In the genomic region with DNA sequence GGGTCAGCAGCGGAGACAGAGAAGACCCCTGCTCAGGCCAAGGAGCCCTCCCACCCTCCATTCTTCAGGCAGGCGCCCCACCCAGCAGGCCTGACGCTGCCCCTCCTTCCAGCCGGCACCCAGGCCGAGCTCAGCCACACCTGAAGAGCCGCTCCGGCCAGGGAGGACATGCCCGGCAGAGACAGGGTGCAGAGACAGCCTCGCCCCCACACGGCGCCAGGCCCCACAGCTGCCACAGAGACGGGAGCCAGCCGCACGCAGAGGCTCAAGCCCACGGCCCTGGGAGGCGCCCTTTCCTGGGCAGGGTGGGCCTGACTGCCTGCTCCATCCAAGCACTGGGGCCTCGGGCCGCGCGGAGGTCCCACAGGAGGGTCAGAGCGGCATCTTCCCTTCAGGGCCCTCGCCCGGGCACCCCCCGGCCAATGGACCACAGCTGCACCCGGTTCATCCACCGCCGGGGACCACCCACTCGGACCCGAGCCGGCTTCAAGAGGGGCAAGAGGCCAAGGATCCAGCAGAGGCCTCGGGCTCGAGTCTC, we compare ENCODE assay signal across 1 cellular context.
TF ChIP-seq lines count a peak whose summit lies in the region.

No MANE protein-coding gene starts in this region.

TF ChIP-seq in K562, 482 proteins besides CTCF, POLR2A, EP300 and RAD21:
- no peak for TF ChIP-seq CBX1 (IDR thresholded peaks at IDR 0.05; ENCODE audit: low read depth)
- TF ChIP-seq, protein P1, sequence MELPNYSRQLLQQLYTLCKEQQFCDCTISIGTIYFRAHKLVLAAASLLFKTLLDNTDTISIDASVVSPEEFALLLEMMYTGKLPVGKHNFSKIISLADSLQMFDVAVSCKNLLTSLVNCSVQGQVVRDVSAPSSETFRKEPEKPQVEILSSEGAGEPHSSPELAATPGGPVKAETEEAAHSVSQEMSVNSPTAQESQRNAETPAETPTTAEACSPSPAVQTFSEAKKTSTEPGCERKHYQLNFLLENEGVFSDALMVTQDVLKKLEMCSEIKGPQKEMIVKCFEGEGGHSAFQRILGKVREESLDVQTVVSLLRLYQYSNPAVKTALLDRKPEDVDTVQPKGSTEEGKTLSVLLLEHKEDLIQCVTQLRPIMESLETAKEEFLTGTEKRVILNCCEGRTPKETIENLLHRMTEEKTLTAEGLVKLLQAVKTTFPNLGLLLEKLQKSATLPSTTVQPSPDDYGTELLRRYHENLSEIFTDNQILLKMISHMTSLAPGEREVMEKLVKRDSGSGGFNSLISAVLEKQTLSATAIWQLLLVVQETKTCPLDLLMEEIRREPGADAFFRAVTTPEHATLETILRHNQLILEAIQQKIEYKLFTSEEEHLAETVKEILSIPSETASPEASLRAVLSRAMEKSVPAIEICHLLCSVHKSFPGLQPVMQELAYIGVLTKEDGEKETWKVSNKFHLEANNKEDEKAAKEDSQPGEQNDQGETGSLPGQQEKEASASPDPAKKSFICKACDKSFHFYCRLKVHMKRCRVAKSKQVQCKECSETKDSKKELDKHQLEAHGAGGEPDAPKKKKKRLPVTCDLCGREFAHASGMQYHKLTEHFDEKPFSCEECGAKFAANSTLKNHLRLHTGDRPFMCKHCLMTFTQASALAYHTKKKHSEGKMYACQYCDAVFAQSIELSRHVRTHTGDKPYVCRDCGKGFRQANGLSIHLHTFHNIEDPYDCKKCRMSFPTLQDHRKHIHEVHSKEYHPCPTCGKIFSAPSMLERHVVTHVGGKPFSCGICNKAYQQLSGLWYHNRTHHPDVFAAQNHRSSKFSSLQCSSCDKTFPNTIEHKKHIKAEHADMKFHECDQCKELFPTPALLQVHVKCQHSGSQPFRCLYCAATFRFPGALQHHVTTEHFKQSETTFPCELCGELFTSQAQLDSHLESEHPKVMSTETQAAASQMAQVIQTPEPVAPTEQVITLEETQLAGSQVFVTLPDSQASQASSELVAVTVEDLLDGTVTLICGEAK (IDR thresholded peaks at IDR 0.05) = no peak
- TF ChIP-seq, protein P1 (CRISPR knock-in tag; IDR thresholded peaks at IDR 0.05) = no peak
- TF ChIP-seq SP1 (CRISPR knock-in tag; IDR thresholded peaks at IDR 0.05) = no peak
- TF ChIP-seq CCNT2 (IDR thresholded peaks at IDR 0.05; ENCODE audit: borderline replicate concordance, extremely low read depth, insufficient read length, low read depth, low read length) = no peak
- TF ChIP-seq, protein P2, sequence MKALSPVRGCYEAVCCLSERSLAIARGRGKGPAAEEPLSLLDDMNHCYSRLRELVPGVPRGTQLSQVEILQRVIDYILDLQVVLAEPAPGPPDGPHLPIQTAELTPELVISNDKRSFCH (CRISPR knock-in tag; IDR thresholded peaks at IDR 0.05) = no peak
- TF ChIP-seq, protein P2 (tag; IDR thresholded peaks at IDR 0.05) = no peak
- no peak for TF ChIP-seq RHOXF2B (CRISPR knock-in tag; conservative IDR thresholded peaks at IDR 0.05)
- TF ChIP-seq, protein P3, sequence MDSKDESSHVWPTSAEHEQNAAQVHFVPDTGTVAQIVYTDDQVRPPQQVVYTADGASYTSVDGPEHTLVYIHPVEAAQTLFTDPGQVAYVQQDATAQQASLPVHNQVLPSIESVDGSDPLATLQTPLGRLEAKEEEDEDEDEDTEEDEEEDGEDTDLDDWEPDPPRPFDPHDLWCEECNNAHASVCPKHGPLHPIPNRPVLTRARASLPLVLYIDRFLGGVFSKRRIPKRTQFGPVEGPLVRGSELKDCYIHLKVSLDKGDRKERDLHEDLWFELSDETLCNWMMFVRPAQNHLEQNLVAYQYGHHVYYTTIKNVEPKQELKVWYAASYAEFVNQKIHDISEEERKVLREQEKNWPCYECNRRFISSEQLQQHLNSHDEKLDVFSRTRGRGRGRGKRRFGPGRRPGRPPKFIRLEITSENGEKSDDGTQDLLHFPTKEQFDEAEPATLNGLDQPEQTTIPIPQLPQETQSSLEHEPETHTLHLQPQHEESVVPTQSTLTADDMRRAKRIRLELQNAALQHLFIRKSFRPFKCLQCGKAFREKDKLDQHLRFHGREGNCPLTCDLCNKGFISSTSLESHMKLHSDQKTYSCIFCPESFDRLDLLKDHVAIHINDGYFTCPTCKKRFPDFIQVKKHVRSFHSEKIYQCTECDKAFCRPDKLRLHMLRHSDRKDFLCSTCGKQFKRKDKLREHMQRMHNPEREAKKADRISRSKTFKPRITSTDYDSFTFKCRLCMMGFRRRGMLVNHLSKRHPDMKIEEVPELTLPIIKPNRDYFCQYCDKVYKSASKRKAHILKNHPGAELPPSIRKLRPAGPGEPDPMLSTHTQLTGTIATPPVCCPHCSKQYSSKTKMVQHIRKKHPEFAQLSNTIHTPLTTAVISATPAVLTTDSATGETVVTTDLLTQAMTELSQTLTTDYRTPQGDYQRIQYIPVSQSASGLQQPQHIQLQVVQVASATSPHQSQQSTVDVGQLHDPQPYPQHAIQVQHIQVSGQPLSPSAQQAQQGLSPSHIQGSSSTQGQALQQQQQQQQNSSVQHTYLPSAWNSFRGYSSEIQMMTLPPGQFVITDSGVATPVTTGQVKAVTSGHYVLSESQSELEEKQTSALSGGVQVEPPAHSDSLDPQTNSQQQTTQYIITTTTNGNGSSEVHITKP (IDR thresholded peaks at IDR 0.05; ENCODE audit: partially characterized antibody) = no peak
- TF ChIP-seq, protein P4, sequence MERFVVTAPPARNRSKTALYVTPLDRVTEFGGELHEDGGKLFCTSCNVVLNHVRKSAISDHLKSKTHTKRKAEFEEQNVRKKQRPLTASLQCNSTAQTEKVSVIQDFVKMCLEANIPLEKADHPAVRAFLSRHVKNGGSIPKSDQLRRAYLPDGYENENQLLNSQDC (CRISPR knock-in tag; IDR thresholded peaks at IDR 0.05) = no peak
- TF ChIP-seq, protein P5, sequence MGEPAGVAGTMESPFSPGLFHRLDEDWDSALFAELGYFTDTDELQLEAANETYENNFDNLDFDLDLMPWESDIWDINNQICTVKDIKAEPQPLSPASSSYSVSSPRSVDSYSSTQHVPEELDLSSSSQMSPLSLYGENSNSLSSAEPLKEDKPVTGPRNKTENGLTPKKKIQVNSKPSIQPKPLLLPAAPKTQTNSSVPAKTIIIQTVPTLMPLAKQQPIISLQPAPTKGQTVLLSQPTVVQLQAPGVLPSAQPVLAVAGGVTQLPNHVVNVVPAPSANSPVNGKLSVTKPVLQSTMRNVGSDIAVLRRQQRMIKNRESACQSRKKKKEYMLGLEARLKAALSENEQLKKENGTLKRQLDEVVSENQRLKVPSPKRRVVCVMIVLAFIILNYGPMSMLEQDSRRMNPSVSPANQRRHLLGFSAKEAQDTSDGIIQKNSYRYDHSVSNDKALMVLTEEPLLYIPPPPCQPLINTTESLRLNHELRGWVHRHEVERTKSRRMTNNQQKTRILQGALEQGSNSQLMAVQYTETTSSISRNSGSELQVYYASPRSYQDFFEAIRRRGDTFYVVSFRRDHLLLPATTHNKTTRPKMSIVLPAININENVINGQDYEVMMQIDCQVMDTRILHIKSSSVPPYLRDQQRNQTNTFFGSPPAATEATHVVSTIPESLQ (CRISPR knock-in tag; IDR thresholded peaks at IDR 0.05) = no peak
- TF ChIP-seq, protein P6, sequence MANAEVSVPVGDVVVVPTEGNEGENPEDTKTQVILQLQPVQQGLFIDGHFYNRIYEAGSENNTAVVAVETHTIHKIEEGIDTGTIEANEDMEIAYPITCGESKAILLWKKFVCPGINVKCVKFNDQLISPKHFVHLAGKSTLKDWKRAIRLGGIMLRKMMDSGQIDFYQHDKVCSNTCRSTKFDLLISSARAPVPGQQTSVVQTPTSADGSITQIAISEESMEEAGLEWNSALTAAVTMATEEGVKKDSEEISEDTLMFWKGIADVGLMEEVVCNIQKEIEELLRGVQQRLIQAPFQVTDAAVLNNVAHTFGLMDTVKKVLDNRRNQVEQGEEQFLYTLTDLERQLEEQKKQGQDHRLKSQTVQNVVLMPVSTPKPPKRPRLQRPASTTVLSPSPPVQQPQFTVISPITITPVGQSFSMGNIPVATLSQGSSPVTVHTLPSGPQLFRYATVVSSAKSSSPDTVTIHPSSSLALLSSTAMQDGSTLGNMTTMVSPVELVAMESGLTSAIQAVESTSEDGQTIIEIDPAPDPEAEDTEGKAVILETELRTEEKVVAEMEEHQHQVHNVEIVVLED (CRISPR knock-in tag; IDR thresholded peaks at IDR 0.05) = no peak
- peak; percentile 29 for TF ChIP-seq FIP1L1 (IDR thresholded peaks at IDR 0.05; ENCODE audit: low read depth, low read length, poor library complexity, severe bottlenecking)
- no peak for TF ChIP-seq ZFP36 (IDR thresholded peaks at IDR 0.05; ENCODE audit: low read depth, low read length, partially characterized antibody)
- peak; percentile 23 for TF ChIP-seq PCBP1 (IDR thresholded peaks at IDR 0.05; ENCODE audit: low read depth, low read length, poor library complexity, severe bottlenecking)
- no peak for TF ChIP-seq DIDO1 (tag; IDR thresholded peaks at IDR 0.05; ENCODE audit: low read depth)
- TF ChIP-seq CREB1 (IDR thresholded peaks at IDR 0.05) = no peak
- no peak for TF ChIP-seq CREB1 (CRISPR knock-in tag; IDR thresholded peaks at IDR 0.05)
